ENCODE assay signal across 8 cellular contexts in the genomic region with DNA sequence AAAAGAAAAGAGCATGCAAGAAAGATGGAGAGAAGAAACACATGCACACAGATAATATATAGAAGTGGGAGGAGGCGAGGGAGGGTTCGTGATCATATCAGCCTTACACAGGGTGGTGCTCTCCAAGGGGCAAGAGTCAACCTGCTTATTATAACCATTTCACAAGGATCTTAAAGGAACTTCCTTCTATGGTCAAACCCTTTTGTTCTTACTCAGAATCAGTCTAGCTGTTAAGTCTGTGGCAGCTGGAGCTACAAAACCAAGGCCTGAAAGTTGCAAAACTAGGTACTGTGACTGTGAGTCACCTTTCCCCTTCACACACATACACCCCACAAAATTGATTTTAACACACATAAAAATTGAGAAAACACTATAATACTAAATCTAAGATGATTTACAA. TPM values are rescaled to one million over a fixed set of nuclear protein-coding genes. Genes with fewer than 3 reads are reported as not detected.
DNase-seq lines count a peak whose midpoint lies in the region; ATAC-seq and TF ChIP-seq lines count a peak whose summit lies in the region.

No MANE protein-coding gene starts in this region.

- no peak overlapping the region for H3K27ac Mint-ChIP-seq in Calu3 (ENCODE audit: unreplicated experiment)
- peak overlapping the region; percentile 78 for H3K27ac Mint-ChIP-seq in activated T-cell treated with anti-CD3 and anti-CD28 coated beads, Interleukin-2, amount 50 U/mL, for 24 hours
- H3K27ac Mint-ChIP-seq in naive thymus-derived CD8-positive, alpha-beta T cell: peak overlapping the region in 7 of 10 donors; percentile 17 to 80 (median 37)

- BruUV-seq in Calu3 (replicated peaks; lab: Mats Ljungman, UMichigan): no TSS peak

- no peaks in the 10 kb centered on the region for H3K27me3 Mint-ChIP-seq in Calu3 (ENCODE audit: unreplicated experiment)
- H3K27me3 Mint-ChIP-seq in activated T-cell treated with anti-CD3 and anti-CD28 coated beads, Interleukin-2, amount 50 U/mL, for 24 hours: no peaks in the 10 kb centered on the region
- no peaks in the 10 kb centered on the region for H3K27me3 Mint-ChIP-seq in naive thymus-derived CD8-positive, alpha-beta T cell

- H3K4me1 Mint-ChIP-seq in Calu3 (ENCODE audit: low read depth, unreplicated experiment): peaks cover 12% of the 10 kb centered on the region
- H3K4me1 Mint-ChIP-seq in activated T-cell treated with anti-CD3 and anti-CD28 coated beads, Interleukin-2, amount 50 U/mL, for 24 hours (ENCODE audit: low read depth): peaks cover 54% of the 10 kb centered on the region
- H3K4me1 Mint-ChIP-seq in naive thymus-derived CD8-positive, alpha-beta T cell: peaks cover 5 to 56% (median 28%) of the 10 kb centered on the region in 4 donors

- CTCF ChIA-PET in Calu3 (lab: Charles Lee): interaction anchor here (1.0 to 1.5 kb wide), 2 partner anchors 19 to 157 kb away, joined by 4 to 5 read pairs; partner anchors contain the start of gene ERMP1

- POLR2A ChIA-PET in naive thymus-derived CD8-positive, alpha-beta T cell (lab: Charles Lee): interaction anchor here (0.7 to 2.1 kb wide), 3 partner anchors 9 to 87 kb away, joined by 3 to 8 read pairs (median 3); partner anchors contain the start of gene ERMP1

- H3K36me3 Mint-ChIP-seq in Calu3 (ENCODE audit: insufficient read depth, unreplicated experiment): no peaks in the 10 kb centered on the region
- H3K36me3 Mint-ChIP-seq in activated T-cell treated with anti-CD3 and anti-CD28 coated beads, Interleukin-2, amount 50 U/mL, for 24 hours (ENCODE audit: low read depth): peaks cover 2% of the 10 kb centered on the region
- peaks cover 0 to 11% (median 6%) of the 10 kb centered on the region in 3 donors for H3K36me3 Mint-ChIP-seq in naive thymus-derived CD8-positive, alpha-beta T cell

- peak; percentile 14 for DNase-seq in Calu3
- no peak for DNase-seq in activated T-cell treated with anti-CD3 and anti-CD28 coated beads, Interleukin-2, amount 50 U/mL, for 24 hours
- peak in 1 of 10 donors; percentile 11 for DNase-seq in naive thymus-derived CD8-positive, alpha-beta T cell
- DNase-seq in C1 segment of cervical spinal cord (lab: John Stamatoyannopoulos, UW): no peak
- DNase-seq in NCI-H446 (lab: John Stamatoyannopoulos, UW): no peak
- no peak for DNase-seq in COLO829 (ENCODE audit: low spot score)

- ATAC-seq in GM19463 (IDR thresholded peaks at IDR 0.05; ENCODE audit: unreplicated experiment) (peak; percentile 92), HG03457 (IDR thresholded peaks at IDR 0.05; ENCODE audit: unreplicated experiment) (peak; percentile 69)
- ATAC-seq in naive thymus-derived CD8-positive, alpha-beta T cell: peak; percentile 28 to 45

- no peak for TF ChIP-seq CTCF in Calu3 (IDR thresholded peaks at IDR 0.05; ENCODE audit: unreplicated experiment)

- intact Hi-C loops in Calu3 (cut with micrococcal nuclease; ENCODE audit: unreplicated experiment): no loop called here

- no peaks in the 10 kb centered on the region for H3K9me3 Mint-ChIP-seq in Calu3 (ENCODE audit: low read depth, unreplicated experiment)
- H3K9me3 Mint-ChIP-seq in activated T-cell treated with anti-CD3 and anti-CD28 coated beads, Interleukin-2, amount 50 U/mL, for 24 hours: no peaks in the 10 kb centered on the region
- peaks cover 0 to 9% (median 0%) of the 10 kb centered on the region in 9 donors for H3K9me3 Mint-ChIP-seq in naive thymus-derived CD8-positive, alpha-beta T cell

- no peak overlapping the region for H3K4me3 Mint-ChIP-seq in Calu3 (ENCODE audit: low read depth, unreplicated experiment)
- H3K4me3 Mint-ChIP-seq in activated T-cell treated with anti-CD3 and anti-CD28 coated beads, Interleukin-2, amount 50 U/mL, for 24 hours: no peak overlapping the region
- peak overlapping the region in 3 of 10 donors; percentile 3 to 32 (median 13) for H3K4me3 Mint-ChIP-seq in naive thymus-derived CD8-positive, alpha-beta T cell

RNA-seq across cellular contexts. Expression of gene ERMP1, which starts 18.5 kb away (rescaled TPM):
- 28.4 and 29.7 TPM in 2 replicates for total RNA-seq in Calu3 (2022)
- total RNA-seq in naive thymus-derived CD8-positive, alpha-beta T cell: 10 to 100 TPM; 16.1 to 16.8 TPM
- polyA plus RNA-seq in naive thymus-derived CD8-positive, alpha-beta T cell: 10 to 100 TPM in 2 of 3 donors, 1 to 10 TPM in 1; 7.0 to 11.8 (median 10.8) TPM

RNA-seq across cellular contexts. Expression of gene MLANA, which starts 39.2 kb away (rescaled TPM):
- not detected in 2 replicates for total RNA-seq in Calu3 (2022)
- not detected for total RNA-seq in naive thymus-derived CD8-positive, alpha-beta T cell
- under 1 TPM in 2 of 3 donors, not detected in 1; 0.06 TPM for polyA plus RNA-seq in naive thymus-derived CD8-positive, alpha-beta T cell

Comparison
In these comparisons a context has a peak if more than half of its experiments do, and no peak if none do; other contexts are left out.
1. ATAC-seq: peak in every context shown above with its lines; median percentile 92 in GM19463; 69 in HG03457; 36 in naive thymus-derived CD8-positive, alpha-beta T cell.